ENCODE assay signal across 18 cellular contexts in the genomic region with DNA sequence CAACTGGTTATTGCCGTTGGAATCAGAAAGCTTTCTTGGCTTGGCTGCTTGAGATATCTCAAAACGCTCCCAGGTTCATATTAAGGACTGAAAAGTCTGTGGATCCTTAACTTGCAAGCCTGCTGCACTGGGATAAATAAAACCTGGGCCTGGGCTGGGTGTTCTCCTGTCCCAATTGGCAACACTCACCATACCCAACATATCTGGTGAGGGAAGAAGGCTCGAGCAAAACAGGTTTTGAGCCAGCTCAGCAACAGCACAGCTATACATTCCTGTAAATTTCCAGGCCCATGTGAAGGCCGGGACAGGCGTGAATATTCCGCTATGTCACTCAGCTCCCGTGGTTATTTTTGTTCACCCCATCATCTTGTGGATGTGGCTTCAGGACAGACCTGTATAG.
DNase-seq lines count a peak whose midpoint lies in the region; ATAC-seq, FAIRE-seq and TF ChIP-seq lines count a peak whose summit lies in the region.
"Had no signal": no experiment of that assay in that cellular context is flagged by ENCODE, and none has a peak within 500 bp of the region (broad histone marks: within the 10 kb centered on the region; RNA-seq: fewer than 3 reads in every experiment).

No MANE protein-coding gene starts in this region.

- intact Hi-C loops in left colon (cut with DNase I, micrococcal nuclease): no loop called here
- intact Hi-C loops in uterus (cut with DNase I; ENCODE audit: low total_unique reads): no loop called here

- H3K4me1 Mint-ChIP-seq in stimulated activated effector memory CD8-positive, alpha-beta T cell treated with anti-CD3 and anti-CD28 coated beads, Interleukin-12 subunit alpha, Interleukin-12 subunit beta, amount 100 ng/mL, for 72 hours: peaks cover 35% of the 10 kb centered on the region

- no peak overlapping the region for H2AFZ ChIP-seq in SK-N-SH (ENCODE audit: low read depth)

- DNase-seq in SK-N-SH (no peak), bronchial epithelial cell (ENCODE audit: low read depth) (peak; percentile 61), left colon (no peak), uterus (peak in 1 of 2 donors; percentile 50), SK-N-DZ (ENCODE audit: low spot score) (no peak), NAMALWA (ENCODE audit: low spot score) (no peak)
- no peak for DNase-seq in stimulated activated effector memory CD8-positive, alpha-beta T cell treated with anti-CD3 and anti-CD28 coated beads, Interleukin-12 subunit alpha, Interleukin-12 subunit beta, amount 100 ng/mL, for 72 hours (ENCODE audit: low spot score in 2 of 2)
- DNase-seq: ACHN; activated CD4-positive, CD25-positive, alpha-beta regulatory T cell; activated naive CD4-positive, alpha-beta T cell treated with Interleukin-2 at 50 U/mL for 16 hours; body of pancreas; COR-L47; effector CD8-positive, alpha-beta T cell; NCI-H2107; NK-92 treated with Interleukin-12 subunit alpha and Interleukin-12 subunit beta, amount 100 ng/mL, for 24 hours; retina had no signal

- H3K27ac ChIP-seq in SK-N-SH (ENCODE audit: low read depth in 2 of 2, low read length in 1 of 2): no peak overlapping the region
- H3K27ac ChIP-seq in uterus: peak overlapping the region; percentile 62 to 75
- H3K27ac ChIP-seq: body of pancreas had no signal

- no peaks in the 10 kb centered on the region for H3K79me2 ChIP-seq in SK-N-SH (ENCODE audit: insufficient read depth)

- TF ChIP-seq POLR2A in uterus (IDR thresholded peaks at IDR 0.05): no peak

- H4K20me1 ChIP-seq in SK-N-SH (ENCODE audit: insufficient read depth): no peaks in the 10 kb centered on the region

- H3K27me3 ChIP-seq in SK-N-SH (ENCODE audit: insufficient read depth) (no peaks in the 10 kb centered on the region), bronchial epithelial cell (ENCODE audit: control insufficient read depth, insufficient read depth, low read length) (no peaks in the 10 kb centered on the region), uterus (no peaks in the 10 kb centered on the region)
- H3K27me3 ChIP-seq: body of pancreas had no signal

- POLR2A ChIA-PET in SK-N-SH (lab: Yijun Ruan, JAX): no interaction called here

- no peak for TF ChIP-seq RAD21 in SK-N-SH (IDR thresholded peaks at IDR 0.05; ENCODE audit: low read length)

- no peaks in the 10 kb centered on the region for H3K9me3 Mint-ChIP-seq in stimulated activated effector memory CD8-positive, alpha-beta T cell treated with anti-CD3 and anti-CD28 coated beads, Interleukin-12 subunit alpha, Interleukin-12 subunit beta, amount 100 ng/mL, for 72 hours
- H3K9me3 Mint-ChIP-seq: stimulated activated naive CD8-positive, alpha-beta T cell treated with anti-CD3 and anti-CD28 coated beads, Interleukin-15, Interleukin-2, amounts not matched to agents 100 ng/mL and 50 ng/mL, for 24 hours had no signal

- no peak for FAIRE-seq in bronchial epithelial cell (lab: Jason Lieb, UNC)

- TF ChIP-seq CTCF in SK-N-SH (IDR thresholded peaks at IDR 0.05) (no peak), bronchial epithelial cell (IDR thresholded peaks at IDR 0.05; ENCODE audit: insufficient read depth, low read length, severe bottlenecking) (no peak), uterus (IDR thresholded peaks at IDR 0.05) (no peak)

- H3K4me1 ChIP-seq in SK-N-SH (ENCODE audit: control insufficient read depth in 1 of 2, insufficient read depth in 2 of 2, low read depth in 1 of 2, low read length in 1 of 2): peaks cover 0 to 4% of the 10 kb centered on the region in 2 experiments; a peak in 2 of 4 replicates
- H3K4me1 ChIP-seq in uterus: peaks cover 0 to 16% of the 10 kb centered on the region in 2 donors

- H3K36me3 ChIP-seq in SK-N-SH (replicated peaks in 1 of 2; ENCODE audit: control insufficient read depth in 1 of 2, insufficient read depth in 2 of 2, low read length in 1 of 2) (no peaks in the 10 kb centered on the region), bronchial epithelial cell (ENCODE audit: control insufficient read depth, insufficient read depth, low read length) (no peaks in the 10 kb centered on the region), uterus (no peaks in the 10 kb centered on the region)

- 40% methylated on average over 7 of the region's 7 CpGs for WGBS in SK-N-SH (ENCODE audit: low lambda C conversion rate)

- CTCF ChIA-PET in SK-N-SH (lab: Yijun Ruan, JAX): no interaction called here

- no peak for TF ChIP-seq EP300 in SK-N-SH (IDR thresholded peaks at IDR 0.05; ENCODE audit: borderline replicate concordance in 1 of 2, low read depth in 1 of 2, low read length in 1 of 2)

- ATAC-seq in SK-N-SH treated with all-trans-retinoic acid at 6 μM for 48 hours (peak; percentile 29; the same call in 2 of the 3 replicates), left colon (peak; percentile 23)
- no peak for ATAC-seq in stimulated activated effector memory CD8-positive, alpha-beta T cell treated with anti-CD3 and anti-CD28 coated beads, Interleukin-12 subunit alpha, Interleukin-12 subunit beta, amount 100 ng/mL, for 72 hours
- ATAC-seq: body of pancreas had no signal

- peaks cover 6% of the 10 kb centered on the region for H3K36me3 Mint-ChIP-seq in stimulated activated effector memory CD8-positive, alpha-beta T cell treated with anti-CD3 and anti-CD28 coated beads, Interleukin-12 subunit alpha, Interleukin-12 subunit beta, amount 100 ng/mL, for 72 hours

- H3K4me3 Mint-ChIP-seq in stimulated activated effector memory CD8-positive, alpha-beta T cell treated with anti-CD3 and anti-CD28 coated beads, Interleukin-12 subunit alpha, Interleukin-12 subunit beta, amount 100 ng/mL, for 72 hours: no peak overlapping the region
- H3K4me3 Mint-ChIP-seq: stimulated activated naive CD8-positive, alpha-beta T cell treated with anti-CD3 and anti-CD28 coated beads, Interleukin-15, Interleukin-2, amounts not matched to agents 100 ng/mL and 50 ng/mL, for 24 hours had no signal

- H3K9me2 ChIP-seq in SK-N-SH: no peaks in the 10 kb centered on the region

- no peak overlapping the region for H3K4me2 ChIP-seq in SK-N-SH

- no peaks in the 10 kb centered on the region for H3K9me3 ChIP-seq in SK-N-SH
- H3K9me3 ChIP-seq in uterus: no peaks in the 10 kb centered on the region
- H3K9me3 ChIP-seq: body of pancreas had no signal

- H3K27ac Mint-ChIP-seq in stimulated activated effector memory CD8-positive, alpha-beta T cell treated with anti-CD3 and anti-CD28 coated beads, Interleukin-12 subunit alpha, Interleukin-12 subunit beta, amount 100 ng/mL, for 72 hours: no peak overlapping the region
- H3K27ac Mint-ChIP-seq: stimulated activated naive CD8-positive, alpha-beta T cell treated with anti-CD3 and anti-CD28 coated beads, Interleukin-15, Interleukin-2, amounts not matched to agents 100 ng/mL and 50 ng/mL, for 24 hours had no signal

- H3K9ac ChIP-seq in SK-N-SH: no peak overlapping the region

- H3F3A ChIP-seq in SK-N-SH (replicated peaks; ENCODE audit: insufficient read depth): no peaks in the 10 kb centered on the region

- H3K4me3 ChIP-seq in SK-N-SH (ENCODE audit: low read depth in 2 of 2, low read length in 1 of 2): no peak overlapping the region
- H3K4me3 ChIP-seq in bronchial epithelial cell (ENCODE audit: low read depth, low read length): no peak overlapping the region
- no peak overlapping the region for H3K4me3 ChIP-seq in uterus
- H3K4me3 ChIP-seq: body of pancreas had no signal

TF ChIP-seq in SK-N-SH treated with all-trans-retinoic acid at 6 μM for 48 hours, 23 proteins besides CTCF, POLR2A, EP300 and RAD21 (continues in another document):
- TF ChIP-seq TCF4 (CRISPR knock-in tag; IDR thresholded peaks at IDR 0.05; ENCODE audit: borderline replicate concordance) (no peak), ZC3H10 (CRISPR knock-in tag; IDR thresholded peaks at IDR 0.05) (no peak), ESRRG (CRISPR knock-in tag; IDR thresholded peaks at IDR 0.05) (no peak), ZNF8 (CRISPR knock-in tag; IDR thresholded peaks at IDR 0.05) (no peak), BACH2 (CRISPR knock-in tag; IDR thresholded peaks at IDR 0.05; ENCODE audit: borderline replicate concordance) (no peak), ZNF565 (CRISPR knock-in tag; conservative IDR thresholded peaks at IDR 0.05; ENCODE audit: low read depth) (no peak)

TF ChIP-seq in SK-N-SH, 30 proteins besides CTCF, POLR2A, EP300 and RAD21:
- TF ChIP-seq SIN3A (IDR thresholded peaks at IDR 0.05; ENCODE audit: borderline replicate concordance, low read depth, low read length) (no peak), RCOR1 (IDR thresholded peaks at IDR 0.05; ENCODE audit: low read length) (no peak), FOXM1 (IDR thresholded peaks at IDR 0.05; ENCODE audit: low read depth) (no peak), GATA2 (CRISPR knock-in tag; IDR thresholded peaks at IDR 0.05) (no peak), EZH2phosphoT487 (IDR thresholded peaks at IDR 0.05; ENCODE audit: borderline replicate concordance, low read depth) (no peak), YY1 (IDR thresholded peaks at IDR 0.05; ENCODE audit: low read depth) (no peak), TCF12 (IDR thresholded peaks at IDR 0.05) (no peak), NRF1 (IDR thresholded peaks at IDR 0.05; ENCODE audit: low read depth, low read length) (no peak)
- TF ChIP-seq, protein P1, sequence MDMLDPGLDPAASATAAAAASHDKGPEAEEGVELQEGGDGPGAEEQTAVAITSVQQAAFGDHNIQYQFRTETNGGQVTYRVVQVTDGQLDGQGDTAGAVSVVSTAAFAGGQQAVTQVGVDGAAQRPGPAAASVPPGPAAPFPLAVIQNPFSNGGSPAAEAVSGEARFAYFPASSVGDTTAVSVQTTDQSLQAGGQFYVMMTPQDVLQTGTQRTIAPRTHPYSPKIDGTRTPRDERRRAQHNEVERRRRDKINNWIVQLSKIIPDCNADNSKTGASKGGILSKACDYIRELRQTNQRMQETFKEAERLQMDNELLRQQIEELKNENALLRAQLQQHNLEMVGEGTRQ (IDR thresholded peaks at IDR 0.05; ENCODE audit: borderline replicate concordance, low read depth, low read length): no peak

Comparison
In these comparisons a context has a peak if more than half of its experiments do, and no peak if none do; other contexts are left out.
1. H3K27ac ChIP-seq: peak in uterus (2 of 2); none in SK-N-SH (0 of 2).